ENCODE assay signal across 8 cellular contexts in the genomic region with DNA sequence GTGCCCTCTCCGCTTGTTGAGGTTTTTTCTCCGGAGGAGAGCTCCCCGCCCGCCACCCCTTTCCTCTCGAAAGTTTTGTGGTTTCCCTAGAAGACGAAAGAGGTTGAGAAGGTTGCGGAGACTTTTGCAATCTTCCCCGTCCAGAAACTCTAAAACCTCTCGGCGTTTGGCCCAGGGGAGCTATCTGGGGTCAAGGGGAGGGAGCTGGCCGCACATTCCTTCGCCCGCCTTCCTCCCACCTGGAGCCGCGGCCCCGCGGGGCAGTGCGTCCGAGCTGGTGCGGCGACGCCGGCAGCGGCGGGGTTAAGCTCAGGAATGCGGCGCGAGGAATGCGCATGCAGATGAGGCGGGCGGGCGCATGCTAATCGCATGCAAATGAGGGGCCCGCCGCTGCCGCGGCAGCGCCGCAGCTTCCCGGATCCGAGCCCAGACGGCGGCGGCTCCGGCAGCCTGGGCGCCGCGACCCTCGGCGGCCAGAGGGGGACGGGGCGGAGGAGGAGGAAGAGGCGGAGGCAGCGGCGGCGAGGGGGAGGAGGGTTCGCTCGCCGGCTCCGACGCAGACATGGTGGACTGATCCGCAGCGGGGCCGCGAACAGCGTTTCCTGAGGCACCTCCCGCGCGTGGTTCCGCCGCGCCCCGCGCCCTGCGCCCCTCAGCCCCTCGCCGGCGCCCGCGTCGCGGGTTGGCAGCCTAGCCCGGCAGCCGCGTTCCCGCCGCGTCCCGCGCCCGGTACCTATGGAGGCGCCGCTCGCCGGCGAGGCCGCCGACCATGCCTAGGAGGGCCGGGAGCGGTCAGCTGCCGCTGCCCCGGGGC. TPM values are rescaled to one million over a fixed set of nuclear protein-coding genes. Genes with fewer than 3 reads are reported as not detected.
DNase-seq lines count a peak whose midpoint lies in the region; ATAC-seq and TF ChIP-seq lines count a peak whose summit lies in the region.

A gene (plus strand): TSS at position 535 of the 814 bp plus-strand sequence. CDS start 235 bp downstream, at position 770.

- peak within 1 kb of the TSS; percentile 99 for H3K4me3 ChIP-seq in SJSA1
- H3K4me3 ChIP-seq in fibroblast of villous mesenchyme (ENCODE audit: low read depth, low read length): peak within 1 kb of the TSS; percentile 91

- H3K4me3 Mint-ChIP-seq in natural killer cell: peak within 1 kb of the TSS; percentile 84

- intact Hi-C loops in natural killer cell (cut with micrococcal nuclease): loop anchor here (2.0 kb wide), 1 partner anchor 346 kb away; a partner anchor contains a TSS

- peaks cover 29% of the 10 kb centered on the region for H3K4me1 ChIP-seq in SJSA1 (replicated peaks)

- DNase-seq in Ammon's horn (ENCODE audit: low spot score) (peak; percentile 82), HT-29 (ENCODE audit: low spot score) (peak; percentile 64), SJSA1 (ENCODE audit: low read depth in 1 of 2, low spot score in 2 of 2) (peak; percentile 96 to 99), fibroblast of villous mesenchyme (ENCODE audit: low read depth) (peak; percentile 92), natural killer cell (peak; percentile 52)
- DNase-seq in activated naive CD4-positive, alpha-beta T cell treated with Interleukin-2 at 50 U/mL for 16 hours: peak; percentile 63
- peak; percentile 67 for DNase-seq in stimulated activated naive CD8-positive, alpha-beta T cell treated with anti-CD3 and anti-CD28 coated beads, Interleukin-15, Interleukin-2, amounts not matched to agents 100 U/mL and 50 U/mL, for 24 hours

- ATAC-seq in GM19438 (IDR thresholded peaks at IDR 0.05; ENCODE audit: low read depth, unreplicated experiment): peak; percentile 71
- ATAC-seq in natural killer cell: peak; percentile 64 to 72 (median 72)
- ATAC-seq in stimulated activated naive CD8-positive, alpha-beta T cell treated with anti-CD3 and anti-CD28 coated beads, Interleukin-15, Interleukin-2, amounts not matched to agents 100 U/mL and 50 U/mL, for 24 hours: peak; percentile 65

- TF ChIP-seq CTCF in fibroblast of villous mesenchyme (IDR thresholded peaks at IDR 0.05; ENCODE audit: insufficient read depth, low read depth, low read length) (no peak), natural killer cell (IDR thresholded peaks at IDR 0.05) (no peak)

- peaks cover 12 to 13% of the 10 kb centered on the region in 2 donors for H3K4me1 Mint-ChIP-seq in natural killer cell

- H3K27ac Mint-ChIP-seq in natural killer cell: peak within 1 kb of the TSS; percentile 57 to 87

- 0 out of 2 replicates have a peak, but pooled peaks cover 3% of the 10 kb centered on the region for H3K9me3 ChIP-seq in SJSA1 (replicated peaks)

- H3K36me3 Mint-ChIP-seq in natural killer cell: no peaks in the 10 kb centered on the region

- H3K27me3 Mint-ChIP-seq in natural killer cell (ENCODE audit: low read depth in 2 of 2): peaks cover 8 to 15% of the 10 kb centered on the region in 2 donors

- peak within 1 kb of the TSS; percentile 99 for H3K27ac ChIP-seq in SJSA1

- peaks cover 13% of the 10 kb centered on the region for H3K36me3 ChIP-seq in SJSA1

- H3K9me3 Mint-ChIP-seq in natural killer cell: no peaks in the 10 kb centered on the region

- H3K27me3 ChIP-seq in SJSA1 (replicated peaks): no peaks in the 10 kb centered on the region

RNA-seq across cellular contexts. Expression of the gene that starts here (rescaled TPM):
- total RNA-seq in HT-29 (2014; rRNA removed; shearing (Covaris generic)): 11.5 and 13.0 TPM in 2 replicates
- 42.5 and 55.5 TPM in 2 replicates for total RNA-seq in SJSA1 (2014; rRNA removed; shearing (Covaris generic))
- 42.2 and 100 TPM in 2 replicates for total RNA-seq in fibroblast of villous mesenchyme
- 10 to 100 TPM in 1 of 3 donors, 1 to 10 TPM in 2; 8.2 to 22.7 (median 9.2) TPM for total RNA-seq in natural killer cell

Comparison
In these comparisons a context has a peak if more than half of its experiments do, and no peak if none do; other contexts are left out.
1. Peak in every context shown above with its lines: DNase-seq, ATAC-seq, H3K4me3 ChIP-seq and H3K27ac ChIP-seq.